Comparison of ENCODE assay signal across 8 cellular contexts in the genomic region with DNA sequence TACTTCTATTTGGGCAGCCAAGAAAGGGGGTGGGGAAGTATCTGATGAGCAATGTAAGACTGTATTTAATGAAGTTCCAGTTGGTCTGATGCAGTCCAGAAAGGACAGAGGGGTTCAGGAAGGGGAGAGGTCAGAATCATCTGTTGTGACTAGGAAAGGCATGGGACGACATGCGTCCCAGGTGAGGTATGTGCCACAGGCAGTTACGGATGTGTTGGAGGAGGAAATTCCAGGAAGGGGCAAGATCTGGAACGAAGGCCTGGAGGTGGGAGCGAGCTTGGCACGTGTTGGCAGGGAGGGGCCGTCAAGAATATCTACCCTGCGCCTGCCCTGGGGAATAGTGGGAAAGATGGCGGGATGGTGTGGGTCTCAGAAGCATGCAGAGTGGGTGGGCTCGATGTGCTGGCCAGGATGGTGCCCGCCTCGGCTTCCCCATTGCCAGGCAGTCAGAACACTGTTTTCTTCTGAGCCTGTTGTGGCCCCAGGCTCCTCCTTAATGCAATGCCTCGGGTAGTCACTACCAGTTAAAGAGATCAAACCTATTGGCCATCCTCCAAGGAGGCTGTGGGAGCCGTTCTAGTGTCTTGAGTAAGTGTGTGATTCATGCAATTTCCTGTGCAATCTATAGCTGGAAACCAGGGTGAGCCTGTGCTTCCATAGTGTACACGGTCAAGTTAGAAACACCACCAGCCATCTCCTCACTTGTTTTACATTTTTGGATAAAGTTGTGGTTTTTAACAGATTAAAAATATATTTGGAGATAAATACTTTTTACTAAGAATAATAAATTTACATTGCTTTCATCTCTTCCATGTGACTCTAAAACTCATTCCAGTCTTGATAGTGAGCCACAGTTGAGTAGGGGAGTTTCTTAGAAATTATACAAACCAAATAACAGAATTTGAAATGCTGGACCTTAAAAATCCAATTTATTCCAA. TPM values are rescaled to one million over a fixed set of nuclear protein-coding genes. Genes with fewer than 3 reads are reported as not detected.
DNase-seq lines count a peak whose midpoint lies in the region; ATAC-seq, FAIRE-seq and TF ChIP-seq lines count a peak whose summit lies in the region.

No MANE protein-coding gene starts in this region.

- WGBS in prostate gland = 76% methylated on average over 15 of the region's 15 CpGs

- TF ChIP-seq CTCF in prostate gland (IDR thresholded peaks at IDR 0.05) = no peak

- H3K9me3 ChIP-seq in prostate gland = no peaks in the 10 kb centered on the region

- H3K27ac Mint-ChIP-seq in effector memory CD8-positive, alpha-beta T cell = no peak overlapping the region

- H3K4me3 Mint-ChIP-seq in effector memory CD8-positive, alpha-beta T cell = no peak overlapping the region

- no peak for FAIRE-seq in GM19239 (lab: Jason Lieb, UNC)

- H3K27me3 ChIP-seq in prostate gland (replicated peaks; ENCODE audit: insufficient read depth) = no peaks in the 10 kb centered on the region

- DNase-seq in CD1c-positive myeloid dendritic cell (ENCODE audit: extremely low spot score) = peak; percentile 95
- DNase-seq in NOMO-1 treated with dmso at 0.1 percent for 144 hours (lab: John Stamatoyannopoulos, UW; ENCODE audit: unreplicated experiment) = peak; percentile 95
- no peak for DNase-seq in effector memory CD8-positive, alpha-beta T cell
- DNase-seq in non-pigmented ciliary epithelial cell (ENCODE audit: low read depth) = peak; percentile 98
- no peak for DNase-seq in prostate gland (ENCODE audit: low spot score)
- DNase-seq in DMS79 (lab: John Stamatoyannopoulos, UW) = no peak
- DNase-seq in GM19239 (ENCODE audit: insufficient read length, low spot score) = no peak

- H3K4me3 ChIP-seq in prostate gland = no peak overlapping the region

- no peaks in the 10 kb centered on the region for H3K4me1 Mint-ChIP-seq in effector memory CD8-positive, alpha-beta T cell (ENCODE audit: low read depth in 2 of 2)

- TF ChIP-seq POLR2A in prostate gland (IDR thresholded peaks at IDR 0.05) = no peak

- H3K36me3 ChIP-seq in prostate gland = no peaks in the 10 kb centered on the region

- H3K9me3 Mint-ChIP-seq in effector memory CD8-positive, alpha-beta T cell = no peaks in the 10 kb centered on the region

- H3K27ac ChIP-seq in prostate gland = no peak overlapping the region

- no peaks in the 10 kb centered on the region for H3K4me1 ChIP-seq in prostate gland (replicated peaks)

- peak; percentile 17 for ATAC-seq in effector memory CD8-positive, alpha-beta T cell (replicated peaks)
- no peak for ATAC-seq in HG02759 (IDR thresholded peaks at IDR 0.05; ENCODE audit: unreplicated experiment)

- intact Hi-C loops in prostate gland (cut with DNase I) = no loop called here

- no peaks in the 10 kb centered on the region for H3K36me3 Mint-ChIP-seq in effector memory CD8-positive, alpha-beta T cell (ENCODE audit: insufficient read depth)

- peaks cover 10 to 19% of the 10 kb centered on the region in 2 donors for H3K27me3 Mint-ChIP-seq in effector memory CD8-positive, alpha-beta T cell

RNA-seq across cellular contexts. Expression of a gene that starts 57.6 kb away (rescaled TPM):
- total RNA-seq in prostate gland = 1 to 10 TPM in 1 of 2 donors, not detected in 1; 3.6 TPM

Comparison
In these comparisons a context has a peak if more than half of its experiments do, and no peak if none do; other contexts are left out.
1. DNase-seq: peak in CD1c-positive myeloid dendritic cell (single experiment), NOMO-1 treated with dmso at 0.1 percent for 144 hours (single experiment) and non-pigmented ciliary epithelial cell (single experiment); none in effector memory CD8-positive, alpha-beta T cell (0 of 3), prostate gland (single experiment), DMS79 (single experiment) and GM19239 (single experiment).